In the genomic region with DNA sequence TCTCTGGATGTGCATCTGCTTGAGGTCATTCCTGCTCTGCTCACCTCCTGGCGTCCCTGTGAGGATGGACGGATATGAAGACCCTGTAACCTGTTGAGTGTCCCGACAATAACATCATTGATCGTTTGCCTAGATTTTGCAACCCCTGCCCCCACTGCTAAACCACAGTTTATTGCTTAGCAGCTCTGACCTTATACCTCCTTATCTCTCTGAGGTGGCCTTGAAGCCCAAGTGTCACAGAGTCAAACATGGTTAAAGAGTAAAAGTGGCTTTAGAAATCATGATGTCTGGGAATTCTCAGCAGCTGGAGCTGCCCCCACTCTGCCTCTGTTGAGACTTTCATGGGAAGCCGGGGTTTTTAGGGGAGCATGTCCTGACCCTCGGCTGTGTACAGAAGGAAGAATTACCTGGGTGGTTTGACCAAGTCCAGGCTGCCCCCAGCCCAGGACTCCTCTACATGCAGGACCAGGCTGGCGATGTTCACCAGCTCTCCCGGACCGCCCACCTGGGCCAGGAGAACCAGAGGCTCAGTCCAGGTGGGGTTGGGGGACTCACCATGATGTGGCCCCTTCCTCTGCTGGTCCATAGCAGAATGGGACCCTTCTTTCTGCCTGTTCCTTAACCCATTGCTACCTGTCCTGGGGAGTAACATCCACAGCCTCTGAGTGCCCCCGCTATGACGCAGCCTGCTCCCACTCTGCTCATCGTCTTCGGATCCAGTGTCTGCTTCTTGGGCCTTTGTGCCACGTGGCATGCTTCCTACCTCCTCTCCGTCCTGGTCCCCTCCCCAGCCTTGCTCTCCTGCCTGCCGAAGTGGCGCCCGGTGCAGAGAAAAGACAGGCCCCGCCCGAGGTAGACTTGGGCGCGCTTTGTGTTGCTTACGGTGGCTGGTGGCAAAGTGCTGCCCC, we compare ENCODE assay signal across 3 cellular contexts.
A peak's percentile ranks its signal among the peaks of the same experiment; 100 is the strongest.
TF ChIP-seq lines count a peak whose summit lies in the region.

No MANE protein-coding gene starts in this region.

TF ChIP-seq in HEK293, 187 proteins besides CTCF, POLR2A, EP300 and RAD21:
- TF ChIP-seq SCRT2 (tag by site-specific recombination; IDR thresholded peaks at IDR 0.05): peak; percentile 46
- no peak for TF ChIP-seq ZNF175 (tag by site-specific recombination; IDR thresholded peaks at IDR 0.05)
- TF ChIP-seq KLF7 (tag by site-specific recombination; IDR thresholded peaks at IDR 0.05; ENCODE audit: borderline replicate concordance): no peak

TF ChIP-seq in K562, 482 proteins besides CTCF, POLR2A, EP300 and RAD21:
- TF ChIP-seq HDAC3 (IDR thresholded peaks at IDR 0.05; ENCODE audit: borderline replicate concordance, partially characterized antibody) (no peak), RCOR1 (IDR thresholded peaks at IDR 0.05; ENCODE audit: borderline replicate concordance in 1 of 2, low read depth in 2 of 2, low read length in 2 of 2) (0 out of 4 replicates have a peak, but pooled peaks of 1 of the 2 experiments have one; percentile 11), NR2C2 (CRISPR knock-in tag; IDR thresholded peaks at IDR 0.05) (no peak), NR2C2 (tag; IDR thresholded peaks at IDR 0.05) (peak; percentile 29; the same call in 1 of the 2 replicates), NR1H2 (CRISPR knock-in tag; IDR thresholded peaks at IDR 0.05) (no peak), SMAD4 (CRISPR knock-in tag; conservative IDR thresholded peaks at IDR 0.05) (0 out of 2 replicates have a peak, but pooled peaks have one; percentile 17), KDM1A (IDR thresholded peaks at IDR 0.05) (0 out of 4 replicates have a peak, but pooled peaks of 1 of the 2 experiments have one; percentile 53), PTBP1 (IDR thresholded peaks at IDR 0.05; ENCODE audit: low read depth, low read length) (no peak), CBFA2T3 (IDR thresholded peaks at IDR 0.05) (0 out of 2 replicates have a peak, but pooled peaks have one; percentile 3), NR2C1 (IDR thresholded peaks at IDR 0.05) (no peak), NR2C1 (tag; IDR thresholded peaks at IDR 0.05) (peak; percentile 67), KLF16 (IDR thresholded peaks at IDR 0.05) (no peak), ESRRA (IDR thresholded peaks at IDR 0.05; ENCODE audit: borderline replicate concordance, low read depth) (peak; percentile 70), DNMT1 (IDR thresholded peaks at IDR 0.05) (no peak)
- TF ChIP-seq, protein P1, sequence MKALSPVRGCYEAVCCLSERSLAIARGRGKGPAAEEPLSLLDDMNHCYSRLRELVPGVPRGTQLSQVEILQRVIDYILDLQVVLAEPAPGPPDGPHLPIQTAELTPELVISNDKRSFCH (CRISPR knock-in tag; IDR thresholded peaks at IDR 0.05): no peak
- TF ChIP-seq, protein P1 (tag; IDR thresholded peaks at IDR 0.05): peak; percentile 72; the same call in 1 of the 2 replicates
TF ChIP-seq in K562: peak in this region for 8.

TF ChIP-seq in liver, 16 proteins besides CTCF, POLR2A, EP300 and RAD21:
- no peak for TF ChIP-seq FOXA2 (IDR thresholded peaks at IDR 0.05)
- TF ChIP-seq NR2F2 (IDR thresholded peaks at IDR 0.05): no peak
- no peak for TF ChIP-seq EGR1 (IDR thresholded peaks at IDR 0.05; ENCODE audit: low read depth in 2 of 2)
- TF ChIP-seq HNF4G (IDR thresholded peaks at IDR 0.05): no peak
- peak in 1 of 2 donors; percentile 52 for TF ChIP-seq RXRA (IDR thresholded peaks at IDR 0.05)
- no peak for TF ChIP-seq GABPA (IDR thresholded peaks at IDR 0.05 in 1 of 2, conservative IDR thresholded peaks at IDR 0.05 in 1 of 2)
- TF ChIP-seq HNF4A (conservative IDR thresholded peaks at IDR 0.05): peak; percentile 28 to 43
TF ChIP-seq in liver: peak in this region for 2.
